ENCODE assay signal across 9 cellular contexts in genomic region chr4:101200561-101200960, GRCh38.
DNase-seq lines count a peak whose midpoint lies in the region; ATAC-seq and TF ChIP-seq lines count a peak whose summit lies in the region.
"Had no signal": no experiment of that assay in that cellular context is flagged by ENCODE, and none has a peak within 500 bp of the region (broad histone marks: within the 10 kb centered on the region; RNA-seq: fewer than 3 reads in every experiment).

No MANE protein-coding gene starts in this region.

- H3K27me3 ChIP-seq in GM23248 (replicated peaks; ENCODE audit: insufficient read depth): no peaks in the 10 kb centered on the region
- no peaks in the 10 kb centered on the region for H3K27me3 ChIP-seq in SK-N-SH (ENCODE audit: insufficient read depth)
- no peaks in the 10 kb centered on the region for H3K27me3 ChIP-seq in skeletal muscle tissue (ENCODE audit: control insufficient read depth in 3 of 3, insufficient read depth in 3 of 3, low read length in 3 of 3)

- no peaks in the 10 kb centered on the region for H3K36me3 ChIP-seq in GM23248 (ENCODE audit: low read depth)
- peaks cover 0 to 5% of the 10 kb centered on the region in 2 experiments for H3K36me3 ChIP-seq in SK-N-SH (replicated peaks in 1 of 2; ENCODE audit: control insufficient read depth in 1 of 2, insufficient read depth in 2 of 2, low read length in 1 of 2)
- peaks cover 0 to 2% (median 0%) of the 10 kb centered on the region in 3 donors for H3K36me3 ChIP-seq in skeletal muscle tissue (ENCODE audit: control insufficient read depth in 3 of 3, insufficient read depth in 3 of 3, low read length in 3 of 3)

- in situ Hi-C loops in GM23248 (cut with MboI): no loop called here

- H2AFZ ChIP-seq in GM23248 (no peak overlapping the region; the same call in 1 of the 2 replicates), SK-N-SH (ENCODE audit: low read depth) (no peak overlapping the region)

- no peak for TF ChIP-seq RAD21 in SK-N-SH (IDR thresholded peaks at IDR 0.05; ENCODE audit: low read length)

- WGBS in GM23248 (ENCODE audit: low coverage in 1 of 2, low lambda C conversion rate in 2 of 2, missing lambda C conversion rate in 2 of 2), 2 experiments: 0 to 4% methylated on average over 4 of the region's 4 CpGs
- 14% methylated on average over 4 of the region's 4 CpGs for WGBS in SK-N-SH (ENCODE audit: low lambda C conversion rate)

- TF ChIP-seq EP300 in SK-N-SH (IDR thresholded peaks at IDR 0.05; ENCODE audit: borderline replicate concordance in 1 of 2, low read depth in 1 of 2, low read length in 1 of 2): peak in 1 of 2 experiments; percentile 38; a peak in 1 of 4 replicates

- peak overlapping the region; percentile 70 for H3K4me2 ChIP-seq in GM23248 (ENCODE audit: unreplicated experiment)
- H3K4me2 ChIP-seq in SK-N-SH: peak overlapping the region; percentile 61; the same call in 1 of the 2 replicates
- H3K4me2 ChIP-seq: KMS-11 had no signal

- ATAC-seq in GM18907 (IDR thresholded peaks at IDR 0.05; ENCODE audit: unreplicated experiment): no peak
- ATAC-seq in HG03378 (IDR thresholded peaks at IDR 0.05; ENCODE audit: unreplicated experiment): no peak

- H3K9me3 ChIP-seq in GM23248 (ENCODE audit: low read depth): no peaks in the 10 kb centered on the region
- no peaks in the 10 kb centered on the region for H3K9me3 ChIP-seq in SK-N-SH
- H3K9me3 ChIP-seq in skeletal muscle tissue (ENCODE audit: control insufficient read depth in 3 of 3, low read length in 3 of 3): no peaks in the 10 kb centered on the region

- CTCF ChIA-PET in SK-N-SH (lab: Yijun Ruan, JAX): interaction anchor here (1.2 kb wide), 2 partner anchors 11 to 19 kb away, joined by 3 to 4 read pairs; no protein-coding TSS in a partner anchor

- H3K4me3 ChIP-seq in GM23248 (peak overlapping the region; percentile 58), SK-N-SH (ENCODE audit: low read depth in 2 of 2, low read length in 1 of 2) (peak overlapping the region in 1 of 2 experiments; percentile 22; a peak in 1 of 4 replicates), skeletal muscle tissue (ENCODE audit: low read length in 3 of 3) (no peak overlapping the region)

- H3K9ac ChIP-seq in GM23248: peak overlapping the region; percentile 62
- peak overlapping the region; percentile 57; the same call in 1 of the 2 replicates for H3K9ac ChIP-seq in SK-N-SH
- no peak overlapping the region for H3K9ac ChIP-seq in skeletal muscle tissue (ENCODE audit: low read depth in 1 of 3, low read length in 3 of 3)
- H3K9ac ChIP-seq: KMS-11 had no signal

- no peak for TF ChIP-seq CTCF in SK-N-SH (IDR thresholded peaks at IDR 0.05)

- H3K9me2 ChIP-seq in GM23248 (ENCODE audit: insufficient read depth): no peaks in the 10 kb centered on the region
- H3K9me2 ChIP-seq in SK-N-SH: no peaks in the 10 kb centered on the region

- H3K4me1 ChIP-seq in GM23248 (ENCODE audit: insufficient read depth): peaks cover 19% of the 10 kb centered on the region
- peaks cover 8 to 16% of the 10 kb centered on the region in 2 experiments for H3K4me1 ChIP-seq in SK-N-SH (ENCODE audit: control insufficient read depth in 1 of 2, insufficient read depth in 2 of 2, low read depth in 1 of 2, low read length in 1 of 2)
- peaks cover 30 to 41% (median 32%) of the 10 kb centered on the region in 3 donors for H3K4me1 ChIP-seq in skeletal muscle tissue (ENCODE audit: control insufficient read depth in 3 of 3, insufficient read depth in 3 of 3, low read length in 3 of 3)

- H3K27ac ChIP-seq in GM23248: peak overlapping the region; percentile 82
- H3K27ac ChIP-seq in SK-N-SH (ENCODE audit: low read depth in 2 of 2, low read length in 1 of 2): peak overlapping the region; percentile 43 to 92
- H3K27ac ChIP-seq in skeletal muscle tissue (ENCODE audit: low read depth, low read length): peak overlapping the region; percentile 69
- H3K27ac ChIP-seq: KMS-11 had no signal

- H3F3A ChIP-seq in GM23248 (ENCODE audit: insufficient read depth) (peaks cover 25% of the 10 kb centered on the region), SK-N-SH (replicated peaks; ENCODE audit: insufficient read depth) (peaks cover 14% of the 10 kb centered on the region)

- POLR2A ChIA-PET in SK-N-SH (lab: Yijun Ruan, JAX): no interaction called here

- peaks cover 6% of the 10 kb centered on the region; the same call in 1 of the 2 replicates for H4K20me1 ChIP-seq in GM23248 (ENCODE audit: insufficient read depth)
- peaks cover 1% of the 10 kb centered on the region; the same call in 1 of the 2 replicates for H4K20me1 ChIP-seq in SK-N-SH (ENCODE audit: insufficient read depth)

- peaks cover 88% of the 10 kb centered on the region for H3K79me2 ChIP-seq in GM23248 (ENCODE audit: insufficient read depth)
- peaks cover 42% of the 10 kb centered on the region for H3K79me2 ChIP-seq in SK-N-SH (ENCODE audit: insufficient read depth)

- DNase-seq in GM23248 (peak; percentile 94), SK-N-SH (no peak), fibroblast of the conjunctiva (ENCODE audit: low read depth) (peak; percentile 68), nucleus accumbens (lab: John Stamatoyannopoulos, UW) (no peak), DMS114 treated with DMSO at 0.1 percent for 48 hours (lab: John Stamatoyannopoulos, UW; ENCODE audit: unreplicated experiment) (no peak)

TF ChIP-seq in SK-N-SH, 30 proteins besides CTCF, POLR2A, EP300 and RAD21:
- TF ChIP-seq PBX3 (IDR thresholded peaks at IDR 0.05): peak; percentile 37; the same call in 1 of the 2 replicates
- no peak for TF ChIP-seq RFX5 (IDR thresholded peaks at IDR 0.05; ENCODE audit: low read length)
- TF ChIP-seq GABPA (IDR thresholded peaks at IDR 0.05; ENCODE audit: low read depth): 0 out of 2 replicates have a peak, but pooled peaks have one; percentile 18
- peak; percentile 44; the same call in 1 of the 2 replicates for TF ChIP-seq TCF12 (IDR thresholded peaks at IDR 0.05)
- TF ChIP-seq POLR2AphosphoS5 (IDR thresholded peaks at IDR 0.05; ENCODE audit: low read depth, low read length): peak; percentile 17; the same call in 1 of the 2 replicates
- no peak for TF ChIP-seq TEAD4 (IDR thresholded peaks at IDR 0.05; ENCODE audit: borderline replicate concordance, insufficient read depth)
- peak; percentile 87 for TF ChIP-seq JUND (IDR thresholded peaks at IDR 0.05)
- TF ChIP-seq MAX (IDR thresholded peaks at IDR 0.05; ENCODE audit: low read depth): peak; percentile 25; the same call in 1 of the 2 replicates
- TF ChIP-seq FOXJ3 (CRISPR knock-in tag; IDR thresholded peaks at IDR 0.05): no peak
- peak; percentile 93 for TF ChIP-seq FOSL2 (IDR thresholded peaks at IDR 0.05; ENCODE audit: borderline replicate concordance, low read depth)

Comparison
In these comparisons a context has a peak if more than half of its experiments do, and no peak if none do; other contexts are left out.
1. DNase-seq: peak in GM23248 (single experiment) and fibroblast of the conjunctiva (single experiment); none in SK-N-SH (single experiment), nucleus accumbens (0 of 56) and DMS114 treated with DMSO at 0.1 percent for 48 hours (single experiment).
2. H3K9ac ChIP-seq: peak in GM23248 (single experiment) and SK-N-SH (single experiment); none in skeletal muscle tissue (0 of 3).
3. Peak in every context shown above with its lines, with median percentiles within 50 percentile points of each other: H3K27ac ChIP-seq.